ENCODE assay signal across 9 cellular contexts in genomic region chr10:14478639-14479038, GRCh38.
A peak's percentile ranks its signal among the peaks of the same experiment; 100 is the strongest.
DNase-seq lines count a peak whose midpoint lies in the region; ATAC-seq and TF ChIP-seq lines count a peak whose summit lies in the region.
"Had no signal": no experiment of that assay in that cellular context is flagged by ENCODE, and none has a peak within 500 bp of the region (broad histone marks: within the 10 kb centered on the region; RNA-seq: fewer than 3 reads in every experiment).

No MANE protein-coding gene starts in this region.

- no peak for DNase-seq in DND-41
- DNase-seq in HuH-7 (ENCODE audit: low spot score): peak; percentile 55
- DNase-seq in RPMI7951 (ENCODE audit: low read depth): peak; percentile 85
- DNase-seq in esophagus muscularis mucosa (ENCODE audit: extremely low spot score): no peak
- peak; percentile 96 for DNase-seq in myocyte (ENCODE audit: low read depth)

- H3K27ac ChIP-seq in DND-41 (ENCODE audit: low read length) (no peak overlapping the region), esophagus muscularis mucosa (replicated peaks in 1 of 4) (no peak overlapping the region)
- H3K27ac ChIP-seq: skin epidermis had no signal

- H3K9me3 ChIP-seq in DND-41 (ENCODE audit: insufficient read depth, low read length, severe bottlenecking) (no peaks in the 10 kb centered on the region), esophagus muscularis mucosa (no peaks in the 10 kb centered on the region)

- no peak overlapping the region for H3K4me2 ChIP-seq in DND-41 (ENCODE audit: insufficient read depth, low read length)

- TF ChIP-seq POLR2A in esophagus muscularis mucosa (IDR thresholded peaks at IDR 0.05; ENCODE audit: low read depth): no peak

- H3K36me3 ChIP-seq in DND-41 (ENCODE audit: insufficient read depth, low read length): no peaks in the 10 kb centered on the region
- no peaks in the 10 kb centered on the region for H3K36me3 ChIP-seq in esophagus muscularis mucosa

- intact Hi-C loops in esophagus muscularis mucosa (cut with DNase I): loop anchor here (5.0 kb wide), 1 partner anchor 281 kb away; no protein-coding TSS in a partner anchor

- peak; percentile 43 for TF ChIP-seq CTCF in DND-41 (IDR thresholded peaks at IDR 0.05; ENCODE audit: borderline replicate concordance, extremely low read depth, low read length, poor library complexity, severe bottlenecking)
- peak; percentile 56 to 72 (median 68) for TF ChIP-seq CTCF in esophagus muscularis mucosa (IDR thresholded peaks at IDR 0.05)

- no peak overlapping the region for H2AFZ ChIP-seq in DND-41 (ENCODE audit: low read depth, low read length)

- TF ChIP-seq EP300 in esophagus muscularis mucosa (IDR thresholded peaks at IDR 0.05): no peak

- H3K79me2 ChIP-seq in DND-41 (ENCODE audit: insufficient read depth, low read length): no peaks in the 10 kb centered on the region

- no peak for ATAC-seq in DND-41 (ENCODE audit: insufficient read depth, low read depth)
- ATAC-seq in HG03045 (IDR thresholded peaks at IDR 0.05; ENCODE audit: unreplicated experiment): no peak
- no peak for ATAC-seq in GM21423 (IDR thresholded peaks at IDR 0.05; ENCODE audit: unreplicated experiment)
- no peak for ATAC-seq in GM21367 (IDR thresholded peaks at IDR 0.05; ENCODE audit: unreplicated experiment)

- H3K4me3 ChIP-seq in DND-41 (ENCODE audit: low read depth in 1 of 2, low read length in 2 of 2) (no peak overlapping the region), esophagus muscularis mucosa (no peak overlapping the region)
- H3K4me3 ChIP-seq: skin epidermis had no signal

- H4K20me1 ChIP-seq in DND-41 (ENCODE audit: insufficient read depth, low read length): no peaks in the 10 kb centered on the region

- no peak overlapping the region for H3K9ac ChIP-seq in DND-41 (ENCODE audit: low read depth, low read length)

- WGBS in esophagus muscularis mucosa: 8% methylated on average over 2 of the region's 2 CpGs

- H3K27me3 ChIP-seq in DND-41 (ENCODE audit: insufficient read depth, low read length, poor library complexity): peaks cover 20% of the 10 kb centered on the region
- no peaks in the 10 kb centered on the region for H3K27me3 ChIP-seq in esophagus muscularis mucosa

- no peaks in the 10 kb centered on the region for H3K4me1 ChIP-seq in DND-41 (ENCODE audit: insufficient read depth, low read length)
- H3K4me1 ChIP-seq in esophagus muscularis mucosa: peaks cover 0 to 19% (median 16%) of the 10 kb centered on the region in 4 donors

Comparison
In these comparisons a context has a peak if more than half of its experiments do, and no peak if none do; other contexts are left out.
1. DNase-seq: peak in HuH-7 (single experiment), RPMI7951 (single experiment) and myocyte (single experiment); none in DND-41 (single experiment) and esophagus muscularis mucosa (single experiment).